8 cellular contexts compared by ENCODE assay signal in genomic region chr7:110442386-110442837, GRCh38.
A peak's percentile ranks its signal among the peaks of the same experiment; 100 is the strongest.
DNase-seq lines count a peak whose midpoint lies in the region; ATAC-seq, FAIRE-seq and TF ChIP-seq lines count a peak whose summit lies in the region.

No MANE protein-coding gene starts in this region.

- 0 out of 2 replicates have a peak overlapping the region, but pooled peaks have one; percentile 12 for H2AFZ ChIP-seq in MM.1S (ENCODE audit: low read length)
- H2AFZ ChIP-seq in keratinocyte (ENCODE audit: control insufficient read depth, low read length), result peak overlapping the region; percentile 12

- dilution Hi-C loops in keratinocyte (cut with MboI; ENCODE audit: extremely low pct_ligation_motif_present, low sequenced_read_pairs), result no loop called here

- no peaks in the 10 kb centered on the region for H3K9me1 ChIP-seq in keratinocyte (ENCODE audit: control insufficient read depth, extremely low read depth, insufficient read depth, low read length)

- no peaks in the 10 kb centered on the region for H4K20me1 ChIP-seq in MM.1S (ENCODE audit: insufficient read depth, low read length)
- no peaks in the 10 kb centered on the region for H4K20me1 ChIP-seq in keratinocyte (ENCODE audit: control insufficient read depth, extremely low read depth, insufficient read depth, low read length)

- H3K27ac ChIP-seq in MM.1S (ENCODE audit: low read length) (no peak overlapping the region), WERI-Rb-1 (no peak overlapping the region), keratinocyte (ENCODE audit: control insufficient read depth, insufficient read depth, low read length) (no peak overlapping the region)

- no peaks in the 10 kb centered on the region for H3K9me3 ChIP-seq in MM.1S (replicated peaks; ENCODE audit: insufficient read depth, low read length)
- peaks cover 3% of the 10 kb centered on the region for H3K9me3 ChIP-seq in WERI-Rb-1 (ENCODE audit: severe bottlenecking)
- no peaks in the 10 kb centered on the region for H3K9me3 ChIP-seq in keratinocyte (ENCODE audit: control insufficient read depth, low read depth, low read length)

- H3K36me3 ChIP-seq in MM.1S (replicated peaks; ENCODE audit: insufficient read depth, low read length) (no peaks in the 10 kb centered on the region), WERI-Rb-1 (no peaks in the 10 kb centered on the region), keratinocyte (ENCODE audit: control insufficient read depth in 2 of 2, extremely low read depth in 1 of 2, insufficient read depth in 2 of 2, low read length in 2 of 2) (no peaks in the 10 kb centered on the region)

- H3F3A ChIP-seq in MM.1S (ENCODE audit: insufficient read depth, low read length), result no peaks in the 10 kb centered on the region

- peak; percentile 87 for FAIRE-seq in keratinocyte (lab: Jason Lieb, UNC)

- DNase-seq in GM12864 (ENCODE audit: low read depth) (no peak), MM.1S (peak; percentile 69), WERI-Rb-1 (peak; percentile 80), keratinocyte (ENCODE audit: low read depth, low spot score) (peak; percentile 4), NCI-H128 (lab: John Stamatoyannopoulos, UW; ENCODE audit: unreplicated experiment) (no peak)

- ATAC-seq in GM21576 (IDR thresholded peaks at IDR 0.05; ENCODE audit: unreplicated experiment) (peak; percentile 59), GM21737 (IDR thresholded peaks at IDR 0.05; ENCODE audit: unreplicated experiment) (no peak), GM19467 (IDR thresholded peaks at IDR 0.05; ENCODE audit: unreplicated experiment) (no peak)

- no peaks in the 10 kb centered on the region for H3K27me3 ChIP-seq in MM.1S (replicated peaks; ENCODE audit: insufficient read depth, low read length)
- no peaks in the 10 kb centered on the region for H3K27me3 ChIP-seq in WERI-Rb-1 (ENCODE audit: insufficient read depth, low read depth, severe bottlenecking)
- H3K27me3 ChIP-seq in keratinocyte (ENCODE audit: control insufficient read depth, extremely low read depth, insufficient read depth, low read length), result no peaks in the 10 kb centered on the region

- TF ChIP-seq CTCF in GM12864 (IDR thresholded peaks at IDR 0.05; ENCODE audit: low read depth, low read length, missing control alignments) (peak; percentile 54), MM.1S (IDR thresholded peaks at IDR 0.05; ENCODE audit: low read length) (peak; percentile 59), WERI-Rb-1 (IDR thresholded peaks at IDR 0.05; ENCODE audit: low read depth, low read length) (peak; percentile 89), keratinocyte (optimal IDR thresholded peaks at IDR 0.05 in 1 of 3, IDR thresholded peaks at IDR 0.05 in 1 of 3, conservative IDR thresholded peaks at IDR 0.05 in 1 of 3; ENCODE audit: extremely low read depth in 1 of 3, insufficient read depth in 2 of 3, low read length in 3 of 3) (peak; percentile 83 to 99 (median 85))

- no peak overlapping the region for H3K4me2 ChIP-seq in MM.1S (ENCODE audit: low read depth, low read length)
- no peak overlapping the region for H3K4me2 ChIP-seq in keratinocyte (ENCODE audit: control insufficient read depth, extremely low read depth, insufficient read depth, low read depth, low read length)

- no peaks in the 10 kb centered on the region for H3K9me2 ChIP-seq in MM.1S (replicated peaks; ENCODE audit: insufficient read depth, low read length)

- no peak overlapping the region for H3K9ac ChIP-seq in MM.1S (ENCODE audit: low read length)
- H3K9ac ChIP-seq in keratinocyte (ENCODE audit: control insufficient read depth, extremely low read depth, insufficient read depth, low read length), result no peak overlapping the region

- H3K79me2 ChIP-seq in MM.1S (ENCODE audit: low read length), result no peaks in the 10 kb centered on the region
- H3K79me2 ChIP-seq in keratinocyte (ENCODE audit: control insufficient read depth, insufficient read depth, low read length), result no peaks in the 10 kb centered on the region

- H3K4me3 ChIP-seq in GM12864 (ENCODE audit: low read depth, low read length) (no peak overlapping the region), MM.1S (ENCODE audit: low read length) (no peak overlapping the region), WERI-Rb-1 (ENCODE audit: low read depth, low read length) (no peak overlapping the region), keratinocyte (ENCODE audit: control insufficient read depth in 2 of 3, extremely low read depth in 1 of 3, insufficient read depth in 2 of 3, low read depth in 1 of 3, low read length in 3 of 3) (no peak overlapping the region)

- H3K4me1 ChIP-seq in MM.1S (ENCODE audit: low read length) (no peaks in the 10 kb centered on the region), keratinocyte (ENCODE audit: control insufficient read depth, extremely low read depth, insufficient read depth, low read length) (no peaks in the 10 kb centered on the region)

Comparison
In these comparisons a context has a peak if more than half of its experiments do, and no peak if none do; other contexts are left out.
1. DNase-seq: peak in MM.1S (single experiment), WERI-Rb-1 (single experiment) and keratinocyte (single experiment); none in GM12864 (single experiment) and NCI-H128 (single experiment).
2. Peak in every context shown above with its lines, with median percentiles within 50 percentile points of each other: CTCF ChIP-seq.